Comparison of ENCODE assay signal across 17 cellular contexts in genomic region chr10:10598297-10598696, GRCh38.
DNase-seq lines count a peak whose midpoint lies in the region; ATAC-seq and TF ChIP-seq lines count a peak whose summit lies in the region.
"Had no signal": no experiment of that assay in that cellular context is flagged by ENCODE, and none has a peak within 500 bp of the region (broad histone marks: within the 10 kb centered on the region; RNA-seq: fewer than 3 reads in every experiment).

No MANE protein-coding gene starts in this region.

- no peak overlapping the region for H3K4me3 Mint-ChIP-seq in MCF 10A (ENCODE audit: unreplicated experiment)
- H3K4me3 Mint-ChIP-seq: nephron had no signal

- no peak overlapping the region for H3K4me3 ChIP-seq in ovary
- H3K4me3 ChIP-seq: colonic mucosa, testis had no signal

- no peaks in the 10 kb centered on the region for H3K9me3 ChIP-seq in ovary
- H3K9me3 ChIP-seq: colonic mucosa, testis had no signal

- DNase-seq in DMS53 (lab: John Stamatoyannopoulos, UW) = peak; percentile 6
- no peak for DNase-seq in DMS53 treated with DMSO at 0.1 percent for 48 hours (lab: John Stamatoyannopoulos, UW; ENCODE audit: unreplicated experiment)
- DNase-seq in kidney tubule cell (ENCODE audit: low spot score) = peak; percentile 6
- DNase-seq in MCF 10A (ENCODE audit: unreplicated experiment) = no peak
- no peak for DNase-seq in activated CD8-positive, alpha-beta memory T cell treated with anti-CD3 and anti-CD28 coated beads, Interleukin-2, amount 50 U/mL, for 48 hours
- no peak for DNase-seq in ovary
- DNase-seq: activated naive CD4-positive, alpha-beta T cell; colonic mucosa; EL; NCI-H1417 treated with DMSO at 0.1 percent for 48 hours; NCI-H69; T-helper 1 cell; testis had no signal

- 89 to 92% (median 89%) methylated on average over 5 of the region's 5 CpGs for WGBS in ovary, 3 donors

- TF ChIP-seq CTCF in MCF 10A (IDR thresholded peaks at IDR 0.05; ENCODE audit: unreplicated experiment) (no peak), ovary (IDR thresholded peaks at IDR 0.05) (no peak)

- no peak for TF ChIP-seq EP300 in ovary (IDR thresholded peaks at IDR 0.05)

- no peak overlapping the region for H3K27ac Mint-ChIP-seq in MCF 10A (ENCODE audit: low read depth, unreplicated experiment)
- H3K27ac Mint-ChIP-seq: nephron had no signal

- no peaks in the 10 kb centered on the region for H3K36me3 Mint-ChIP-seq in MCF 10A (ENCODE audit: insufficient read depth, unreplicated experiment)

- no peaks in the 10 kb centered on the region for H3K27me3 Mint-ChIP-seq in MCF 10A (ENCODE audit: insufficient read depth, unreplicated experiment)

- intact Hi-C loops in MCF 10A (cut with micrococcal nuclease) = no loop called here
- intact Hi-C loops in ovary (cut with DNase I) = no loop called here

- H3K27ac ChIP-seq in ovary = no peak overlapping the region
- H3K27ac ChIP-seq: 22Rv1, colonic mucosa, testis had no signal

- no peak for TF ChIP-seq POLR2A in ovary (IDR thresholded peaks at IDR 0.05)

- no peaks in the 10 kb centered on the region for H3K4me1 Mint-ChIP-seq in MCF 10A (ENCODE audit: insufficient read depth, unreplicated experiment)
- H3K4me1 Mint-ChIP-seq: nephron had no signal

- CTCF ChIA-PET in MCF 10A (lab: Yijun Ruan, JAX) = no interaction called here

- no TSS peak for BruUV-seq in MCF 10A (replicated peaks; lab: Mats Ljungman, UMichigan)

- POLR2A ChIA-PET in MCF 10A (lab: Yijun Ruan, JAX) = interaction anchor here (0.6 kb wide), 1 partner anchor 28 kb away, joined by 3 read pairs; no protein-coding TSS in a partner anchor

- no peaks in the 10 kb centered on the region for H3K27me3 ChIP-seq in ovary
- H3K27me3 ChIP-seq: colonic mucosa, testis had no signal

- no peaks in the 10 kb centered on the region for H3K36me3 ChIP-seq in ovary
- H3K36me3 ChIP-seq: colonic mucosa had no signal

- no peaks in the 10 kb centered on the region for H3K4me1 ChIP-seq in ovary (ENCODE audit: insufficient read depth)
- H3K4me1 ChIP-seq: colonic mucosa, testis had no signal

- H3K9me3 Mint-ChIP-seq in MCF 10A (ENCODE audit: unreplicated experiment) = peaks cover 10% of the 10 kb centered on the region
- H3K9me3 Mint-ChIP-seq: nephron had no signal

- peak; percentile 62 for ATAC-seq in HG02588 (IDR thresholded peaks at IDR 0.05; ENCODE audit: unreplicated experiment)
- ATAC-seq in HG03520 (IDR thresholded peaks at IDR 0.05; ENCODE audit: unreplicated experiment) = peak; percentile 77

Comparison
In these comparisons a context has a peak if more than half of its experiments do, and no peak if none do; other contexts are left out.
1. DNase-seq: peak in DMS53 (single experiment) and kidney tubule cell (single experiment); none in DMS53 treated with DMSO at 0.1 percent for 48 hours (single experiment), MCF 10A (single experiment), activated CD8-positive, alpha-beta memory T cell treated with anti-CD3 and anti-CD28 coated beads, Interleukin-2, amount 50 U/mL, for 48 hours (single experiment) and ovary (0 of 5).